27 cellular contexts compared by ENCODE assay signal in genomic region chr6:95078457-95078856, GRCh38.
"Had no signal": no experiment of that assay in that cellular context is flagged by ENCODE, and none has a peak within 500 bp of the region (broad histone marks: within the 10 kb centered on the region; RNA-seq: fewer than 3 reads in every experiment).

No MANE protein-coding gene starts in this region.

- H3K4me1 ChIP-seq: ascending aorta, body of pancreas had no signal

- H3K36me3 ChIP-seq: ascending aorta had no signal

- H3K27ac ChIP-seq: ascending aorta, body of pancreas had no signal

- ATAC-seq: activated CD8-positive, alpha-beta memory T cell treated with anti-CD3 and anti-CD28 coated beads, Interleukin-2, amount 10 ng/mL, durations not matched to agents 7 days and 5 days; activated naive CD4-positive, alpha-beta T cell treated with anti-CD3 and anti-CD28 coated beads, Interleukin-2, amount 50 U/mL, for 72 hours; activated naive CD8-positive, alpha-beta T cell treated with anti-CD3 and anti-CD28 coated beads, Interleukin-2, amount 50 U/mL, for 24 hours; body of pancreas; PC-3; T-cell had no signal

- DNase-seq: activated B cell treated with CpG ODN at 0.5 μM for 24 hours; activated CD4-positive, alpha-beta T cell treated with anti-CD3 and anti-CD28 coated beads for 1 hour; activated CD4-positive, alpha-beta T cell treated with anti-CD3 and anti-CD28 coated beads, Interleukin-2, amount 10 ng/mL, durations not matched to agents 24 days and 14 days; activated CD4-positive, alpha-beta T cell treated with anti-CD3 and anti-CD28 coated beads, Interleukin-2, amount 50 U/mL, for 48 hours; activated CD8-positive, alpha-beta memory T cell treated with anti-CD3 and anti-CD28 coated beads, Interleukin-2, amount 10 ng/mL, durations not matched to agents 7 days and 5 days; activated effector memory CD4-positive, alpha-beta T cell treated with Interleukin-2 at 50 U/mL for 16 hours; activated naive CD4-positive, alpha-beta T cell; activated naive CD8-positive, alpha-beta T cell treated with anti-CD3 and anti-CD28 coated beads, Interleukin-2, amount 50 U/mL, for 24 hours; activated T-cell treated with anti-CD3 and anti-CD28 coated beads, Interleukin-2, amount 50 U/mL, for 24 hours; amniotic stem cell; body of pancreas; central memory CD4-positive, alpha-beta T cell; Karpas-422; NCI-H1092; NCI-H1436; NCI-H1694 treated with DMSO at 0.1 percent for 48 hours; NCI-H2029 treated with DMSO at 0.1 percent for 48 hours; NCI-H345; NCI-H510A; NCI-H526 treated with DMSO at 0.1 percent for 48 hours; PC-3; SHP77 treated with DMSO at 0.1 percent for 48 hours; T-cell; T-helper 2 cell; T1000 had no signal

- H3K4me3 ChIP-seq: ascending aorta, body of pancreas had no signal

- H3K27me3 ChIP-seq: ascending aorta, body of pancreas had no signal
